1 cellular context compared by ENCODE assay signal in the genomic region with DNA sequence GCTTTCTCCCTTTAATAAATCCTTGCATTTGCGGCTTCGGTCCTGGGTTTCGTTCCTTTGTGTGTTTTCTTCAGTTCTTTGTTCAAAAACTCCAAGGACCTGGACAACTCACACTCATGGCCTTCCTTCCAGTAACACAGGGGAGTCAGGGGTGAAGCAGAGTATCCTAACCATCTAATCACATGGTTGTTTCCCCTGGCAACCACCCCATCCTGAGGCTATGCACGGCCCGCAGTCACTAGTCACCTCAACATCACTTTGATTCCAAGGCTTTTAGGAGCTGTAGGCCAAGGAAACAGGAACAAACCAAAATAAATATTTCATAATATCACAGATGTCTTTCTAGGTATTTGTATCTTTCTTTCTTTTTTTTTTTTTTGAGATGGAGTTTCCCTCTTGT.
TF ChIP-seq lines count a peak whose summit lies in the region.

No MANE protein-coding gene starts in this region.

TF ChIP-seq in GM23338, 12 proteins besides CTCF, POLR2A, EP300 and RAD21 (continued from another document):
- TF ChIP-seq ZNF331 (CRISPR knock-in tag; IDR thresholded peaks at IDR 0.05; ENCODE audit: low read depth) (no peak), STAT1 (IDR thresholded peaks at IDR 0.05; ENCODE audit: unreplicated experiment) (no peak)
